In the genomic region with DNA sequence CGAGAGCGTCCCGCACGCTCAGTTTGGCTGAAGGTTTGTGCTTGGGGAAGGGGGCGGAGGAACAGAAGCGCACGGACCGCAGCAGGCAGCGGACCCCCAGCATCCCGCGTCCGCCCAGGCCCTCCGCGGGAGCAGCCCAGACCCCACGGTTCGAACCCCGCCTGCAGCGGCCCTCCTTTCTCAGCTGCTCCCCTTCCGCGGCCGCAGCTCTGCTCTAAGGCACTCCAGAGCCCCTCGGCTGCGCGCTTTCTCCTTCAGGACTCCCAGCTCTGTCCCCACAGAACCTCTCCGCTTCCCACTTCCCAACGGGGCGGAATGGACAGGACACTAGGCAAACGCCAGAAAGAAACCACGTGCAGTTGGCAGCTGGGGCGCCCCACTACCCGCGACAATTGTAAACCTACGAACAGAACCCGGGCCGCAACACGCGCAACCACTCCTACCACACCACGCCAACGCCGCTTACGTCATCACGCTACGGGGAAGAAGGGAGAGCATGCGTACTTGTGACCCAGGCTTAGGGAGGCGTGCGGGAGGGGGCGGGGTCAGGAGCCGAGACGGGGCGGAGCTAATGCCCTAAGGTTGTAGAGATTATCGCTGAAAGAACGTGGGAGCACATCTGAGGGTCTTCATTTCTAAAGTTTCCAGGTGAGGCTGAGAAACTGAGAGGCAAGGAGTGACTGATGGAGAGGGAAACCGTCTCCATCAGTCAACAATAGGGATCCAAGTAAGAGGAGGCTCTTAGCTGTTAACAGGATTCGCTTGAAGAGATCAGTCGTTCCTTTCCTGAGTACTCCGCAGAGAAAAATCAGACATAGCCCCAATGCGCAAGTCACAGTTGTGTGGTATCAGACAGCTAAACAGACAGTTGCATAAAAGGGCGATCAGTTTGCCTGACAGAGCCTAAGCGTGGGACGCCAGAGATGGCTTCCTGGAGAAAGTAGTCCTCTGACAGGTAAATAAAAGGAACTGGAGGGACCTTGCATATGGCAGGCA, we compare ENCODE assay signal across 8 cellular contexts. TPM values are rescaled to one million over a fixed set of nuclear protein-coding genes. Genes with fewer than 3 reads are reported as not detected.
DNase-seq lines count a peak whose midpoint lies in the region; ATAC-seq, FAIRE-seq and TF ChIP-seq lines count a peak whose summit lies in the region.

A gene with protein sequence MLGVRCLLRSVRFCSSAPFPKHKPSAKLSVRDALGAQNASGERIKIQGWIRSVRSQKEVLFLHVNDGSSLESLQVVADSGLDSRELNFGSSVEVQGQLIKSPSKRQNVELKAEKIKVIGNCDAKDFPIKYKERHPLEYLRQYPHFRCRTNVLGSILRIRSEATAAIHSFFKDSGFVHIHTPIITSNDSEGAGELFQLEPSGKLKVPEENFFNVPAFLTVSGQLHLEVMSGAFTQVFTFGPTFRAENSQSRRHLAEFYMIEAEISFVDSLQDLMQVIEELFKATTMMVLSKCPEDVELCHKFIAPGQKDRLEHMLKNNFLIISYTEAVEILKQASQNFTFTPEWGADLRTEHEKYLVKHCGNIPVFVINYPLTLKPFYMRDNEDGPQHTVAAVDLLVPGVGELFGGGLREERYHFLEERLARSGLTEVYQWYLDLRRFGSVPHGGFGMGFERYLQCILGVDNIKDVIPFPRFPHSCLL (minus strand): TSS at position 479 of the 996 bp plus-strand sequence. CDS start 376 bp downstream, at position 103.

- no peaks in the 10 kb centered on the region for H3K9me3 ChIP-seq in kidney (ENCODE audit: control insufficient read depth in 1 of 2, low read length in 2 of 2)

- TF ChIP-seq POLR2A in GM19099 (IDR thresholded peaks at IDR 0.05; ENCODE audit: extremely low read depth, insufficient read length, low read depth), result peak; percentile 82

- peak within 1 kb of the TSS; percentile 89 to 98 for H3K4me3 ChIP-seq in kidney (ENCODE audit: low read length in 2 of 2)

- peak within 1 kb of the TSS; percentile 85 to 89 for H3K27ac ChIP-seq in kidney (ENCODE audit: low read depth in 2 of 2, low read length in 2 of 2)

- intact Hi-C loops in kidney (cut with DNase I), result no loop called here

- peak within 1 kb of the TSS; percentile 64 to 96 for H3K9ac ChIP-seq in kidney (ENCODE audit: low read length in 2 of 2)

- ATAC-seq in HG03432 (IDR thresholded peaks at IDR 0.05; ENCODE audit: unreplicated experiment), result peak; percentile 97

- TF ChIP-seq CTCF in kidney (IDR thresholded peaks at IDR 0.05; ENCODE audit: borderline replicate concordance, extremely low read depth, insufficient read depth), result no peak

- DNase-seq in AG20443 (ENCODE audit: low spot score) (peak; percentile 99), NCI-H510A (lab: John Stamatoyannopoulos, UW) (peak; percentile 87), cerebellum (ENCODE audit: low spot score) (peak; percentile 95), kidney (peak; percentile 99)
- DNase-seq in activated CD4-positive, alpha-beta T cell treated with anti-CD3 and anti-CD28 coated beads for 1 hour, result peak; percentile 95
- DNase-seq in stimulated activated CD4-positive, alpha-beta T cell treated with anti-CD3 and anti-CD28 coated beads, Interleukin-15, amount 100 ng/mL, for 24 hours, result peak; percentile 99

- H3K36me3 ChIP-seq in kidney (ENCODE audit: control insufficient read depth in 1 of 2, insufficient read depth in 2 of 2, low read length in 2 of 2), result peaks cover 4 to 6% of the 10 kb centered on the region in 2 donors

- peaks cover 3 to 4% of the 10 kb centered on the region in 2 donors for H3K4me1 ChIP-seq in kidney (ENCODE audit: control insufficient read depth in 1 of 2, insufficient read depth in 1 of 2, low read depth in 1 of 2, low read length in 2 of 2)

- FAIRE-seq in kidney (lab: Jason Lieb, UNC), result peak; percentile 66

RNA-seq across cellular contexts. Expression of the gene that starts here (rescaled TPM):
- total RNA-seq in cerebellum (32.9 TPM), kidney (13.2 TPM)
- polyA plus RNA-seq in kidney (ENCODE audit: insufficient read depth, low read depth, low replicate concordance), result 13.0 TPM

Comparison
In these comparisons a context has a peak if more than half of its experiments do, and no peak if none do; other contexts are left out.
1. Peak in every context shown above with its lines: DNase-seq, ATAC-seq, H3K4me3 ChIP-seq and H3K27ac ChIP-seq.